1 cellular context compared by ENCODE assay signal in the genomic region with DNA sequence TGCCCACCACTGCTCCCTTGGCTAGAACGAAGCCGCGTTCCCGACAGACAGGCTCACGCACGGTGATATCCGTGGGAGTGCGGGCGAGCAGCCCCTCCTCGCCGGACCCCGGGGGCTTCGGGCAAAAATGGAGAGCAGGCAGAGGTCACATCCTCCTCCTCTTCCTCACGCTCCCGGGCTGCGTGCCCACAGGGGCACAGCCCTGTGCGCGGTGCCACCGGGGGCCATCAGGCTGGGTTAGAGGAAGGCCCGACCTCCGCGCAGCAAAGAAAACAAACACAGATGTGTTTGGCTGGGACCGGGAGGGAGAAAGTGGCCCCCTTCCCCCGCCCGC.
TF ChIP-seq lines count a peak whose summit lies in the region.

No MANE protein-coding gene starts in this region.

TF ChIP-seq in GM12878, 131 proteins besides CTCF, POLR2A, EP300 and RAD21 (continued from another document):
- TF ChIP-seq, protein P1, sequence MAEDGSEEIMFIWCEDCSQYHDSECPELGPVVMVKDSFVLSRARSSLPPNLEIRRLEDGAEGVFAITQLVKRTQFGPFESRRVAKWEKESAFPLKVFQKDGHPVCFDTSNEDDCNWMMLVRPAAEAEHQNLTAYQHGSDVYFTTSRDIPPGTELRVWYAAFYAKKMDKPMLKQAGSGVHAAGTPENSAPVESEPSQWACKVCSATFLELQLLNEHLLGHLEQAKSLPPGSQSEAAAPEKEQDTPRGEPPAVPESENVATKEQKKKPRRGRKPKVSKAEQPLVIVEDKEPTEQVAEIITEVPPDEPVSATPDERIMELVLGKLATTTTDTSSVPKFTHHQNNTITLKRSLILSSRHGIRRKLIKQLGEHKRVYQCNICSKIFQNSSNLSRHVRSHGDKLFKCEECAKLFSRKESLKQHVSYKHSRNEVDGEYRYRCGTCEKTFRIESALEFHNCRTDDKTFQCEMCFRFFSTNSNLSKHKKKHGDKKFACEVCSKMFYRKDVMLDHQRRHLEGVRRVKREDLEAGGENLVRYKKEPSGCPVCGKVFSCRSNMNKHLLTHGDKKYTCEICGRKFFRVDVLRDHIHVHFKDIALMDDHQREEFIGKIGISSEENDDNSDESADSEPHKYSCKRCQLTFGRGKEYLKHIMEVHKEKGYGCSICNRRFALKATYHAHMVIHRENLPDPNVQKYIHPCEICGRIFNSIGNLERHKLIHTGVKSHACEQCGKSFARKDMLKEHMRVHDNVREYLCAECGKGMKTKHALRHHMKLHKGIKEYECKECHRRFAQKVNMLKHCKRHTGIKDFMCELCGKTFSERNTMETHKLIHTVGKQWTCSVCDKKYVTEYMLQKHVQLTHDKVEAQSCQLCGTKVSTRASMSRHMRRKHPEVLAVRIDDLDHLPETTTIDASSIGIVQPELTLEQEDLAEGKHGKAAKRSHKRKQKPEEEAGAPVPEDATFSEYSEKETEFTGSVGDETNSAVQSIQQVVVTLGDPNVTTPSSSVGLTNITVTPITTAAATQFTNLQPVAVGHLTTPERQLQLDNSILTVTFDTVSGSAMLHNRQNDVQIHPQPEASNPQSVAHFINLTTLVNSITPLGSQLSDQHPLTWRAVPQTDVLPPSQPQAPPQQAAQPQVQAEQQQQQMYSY (CRISPR knock-in tag; IDR thresholded peaks at IDR 0.05): no peak
- TF ChIP-seq CHD4 (IDR thresholded peaks at IDR 0.05) (no peak), ZNF207 (IDR thresholded peaks at IDR 0.05; ENCODE audit: borderline replicate concordance) (0 out of 2 replicates have a peak, but pooled peaks have one; percentile 34), NR2C2 (IDR thresholded peaks at IDR 0.05; ENCODE audit: borderline replicate concordance, control insufficient read depth, insufficient read length, low read depth) (no peak), IKZF1 (conservative IDR thresholded peaks at IDR 0.05) (0 out of 2 replicates have a peak, but pooled peaks have one; percentile 15), HDAC2 (IDR thresholded peaks at IDR 0.05) (no peak), BACH1 (IDR thresholded peaks at IDR 0.05; ENCODE audit: borderline replicate concordance) (0 out of 2 replicates have a peak, but pooled peaks have one; percentile 25), GATAD2B (conservative IDR thresholded peaks at IDR 0.05; ENCODE audit: low read depth) (peak; percentile 57; the same call in 1 of the 2 replicates), NFYA (IDR thresholded peaks at IDR 0.05; ENCODE audit: borderline replicate concordance, low read depth, low read length) (no peak), CBX3 (IDR thresholded peaks at IDR 0.05; ENCODE audit: borderline replicate concordance, low read depth) (no peak), TCF7 (IDR thresholded peaks at IDR 0.05; ENCODE audit: borderline replicate concordance) (no peak), IRF4 (IDR thresholded peaks at IDR 0.05; ENCODE audit: low read depth, low read length) (no peak), PAX8 (IDR thresholded peaks at IDR 0.05) (no peak), BRCA1 (IDR thresholded peaks at IDR 0.05; ENCODE audit: low read depth, low read length) (no peak), REST (IDR thresholded peaks at IDR 0.05; ENCODE audit: low read depth, low read length) (no peak), ZNF24 (IDR thresholded peaks at IDR 0.05) (no peak), MTA3 (IDR thresholded peaks at IDR 0.05; ENCODE audit: borderline replicate concordance, low read length) (no peak)
- TF ChIP-seq, protein P2, sequence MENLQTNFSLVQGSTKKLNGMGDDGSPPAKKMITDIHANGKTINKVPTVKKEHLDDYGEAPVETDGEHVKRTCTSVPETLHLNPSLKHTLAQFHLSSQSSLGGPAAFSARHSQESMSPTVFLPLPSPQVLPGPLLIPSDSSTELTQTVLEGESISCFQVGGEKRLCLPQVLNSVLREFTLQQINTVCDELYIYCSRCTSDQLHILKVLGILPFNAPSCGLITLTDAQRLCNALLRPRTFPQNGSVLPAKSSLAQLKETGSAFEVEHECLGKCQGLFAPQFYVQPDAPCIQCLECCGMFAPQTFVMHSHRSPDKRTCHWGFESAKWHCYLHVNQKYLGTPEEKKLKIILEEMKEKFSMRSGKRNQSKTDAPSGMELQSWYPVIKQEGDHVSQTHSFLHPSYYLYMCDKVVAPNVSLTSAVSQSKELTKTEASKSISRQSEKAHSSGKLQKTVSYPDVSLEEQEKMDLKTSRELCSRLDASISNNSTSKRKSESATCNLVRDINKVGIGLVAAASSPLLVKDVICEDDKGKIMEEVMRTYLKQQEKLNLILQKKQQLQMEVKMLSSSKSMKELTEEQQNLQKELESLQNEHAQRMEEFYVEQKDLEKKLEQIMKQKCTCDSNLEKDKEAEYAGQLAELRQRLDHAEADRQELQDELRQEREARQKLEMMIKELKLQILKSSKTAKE (IDR thresholded peaks at IDR 0.05; ENCODE audit: low read depth, poor library complexity, severe bottlenecking): no peak
- TF ChIP-seq, protein P3, sequence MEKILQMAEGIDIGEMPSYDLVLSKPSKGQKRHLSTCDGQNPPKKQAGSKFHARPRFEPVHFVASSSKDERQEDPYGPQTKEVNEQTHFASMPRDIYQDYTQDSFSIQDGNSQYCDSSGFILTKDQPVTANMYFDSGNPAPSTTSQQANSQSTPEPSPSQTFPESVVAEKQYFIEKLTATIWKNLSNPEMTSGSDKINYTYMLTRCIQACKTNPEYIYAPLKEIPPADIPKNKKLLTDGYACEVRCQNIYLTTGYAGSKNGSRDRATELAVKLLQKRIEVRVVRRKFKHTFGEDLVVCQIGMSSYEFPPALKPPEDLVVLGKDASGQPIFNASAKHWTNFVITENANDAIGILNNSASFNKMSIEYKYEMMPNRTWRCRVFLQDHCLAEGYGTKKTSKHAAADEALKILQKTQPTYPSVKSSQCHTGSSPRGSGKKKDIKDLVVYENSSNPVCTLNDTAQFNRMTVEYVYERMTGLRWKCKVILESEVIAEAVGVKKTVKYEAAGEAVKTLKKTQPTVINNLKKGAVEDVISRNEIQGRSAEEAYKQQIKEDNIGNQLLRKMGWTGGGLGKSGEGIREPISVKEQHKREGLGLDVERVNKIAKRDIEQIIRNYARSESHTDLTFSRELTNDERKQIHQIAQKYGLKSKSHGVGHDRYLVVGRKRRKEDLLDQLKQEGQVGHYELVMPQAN (conservative IDR thresholded peaks at IDR 0.05): no peak
